Comparison of ENCODE assay signal across 1 cellular context in the genomic region with DNA sequence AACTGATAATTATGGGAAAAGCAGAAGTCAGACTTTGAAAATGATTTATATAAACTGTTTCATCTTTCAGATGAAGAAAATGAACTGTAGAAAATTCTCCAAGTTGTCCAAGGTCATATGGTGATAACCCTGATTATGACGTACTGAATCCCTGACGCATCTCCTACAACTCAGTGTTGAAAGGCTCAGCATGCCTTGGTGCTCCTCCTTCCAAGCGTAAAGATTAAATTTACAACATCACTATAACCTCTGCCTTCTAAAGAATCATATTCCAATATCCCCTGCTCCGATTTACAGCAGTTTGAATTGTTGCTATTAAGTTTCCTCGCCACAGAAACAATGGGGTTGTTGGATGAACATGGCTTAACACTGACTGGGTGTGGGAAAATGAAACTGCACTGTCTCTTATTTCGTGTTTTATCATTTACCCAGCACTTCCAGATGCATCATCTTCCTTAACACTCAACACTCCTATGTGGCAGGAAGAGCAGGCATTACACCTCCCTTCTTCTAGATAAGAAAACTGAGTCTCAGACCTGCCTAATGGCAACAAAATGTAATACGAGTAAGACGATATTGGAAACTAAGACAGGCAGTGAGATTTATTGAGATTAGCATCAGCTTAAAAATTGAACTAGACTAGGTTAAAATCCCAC.
TF ChIP-seq lines count a peak whose summit lies in the region.

No MANE protein-coding gene starts in this region.

TF ChIP-seq in SK-N-SH treated with all-trans-retinoic acid at 6 μM for 48 hours, 23 proteins besides CTCF, POLR2A, EP300 and RAD21 (continued from another document):
- no peak for TF ChIP-seq CREB5 (CRISPR knock-in tag; IDR thresholded peaks at IDR 0.05; ENCODE audit: low read depth)
TF ChIP-seq in SK-N-SH treated with all-trans-retinoic acid at 6 μM for 48 hours: peak in this region for 0.
